Comparison of ENCODE assay signal across 27 cellular contexts in genomic region chr1:243315455-243315854, GRCh38. TPM values are rescaled to one million over a fixed set of nuclear protein-coding genes. Genes with fewer than 3 reads are reported as not detected.
DNase-seq lines count a peak whose midpoint lies in the region; ATAC-seq, FAIRE-seq and TF ChIP-seq lines count a peak whose summit lies in the region.
"Had no signal": no experiment of that assay in that cellular context is flagged by ENCODE, and none has a peak within 500 bp of the region (broad histone marks: within the 10 kb centered on the region; RNA-seq: fewer than 3 reads in every experiment).

No MANE protein-coding gene starts in this region.

- H3K4me2 ChIP-seq in mesenchymal stem cell (ENCODE audit: low read length, poor library complexity, severe bottlenecking) (no peak overlapping the region), hepatocyte (no peak overlapping the region)

- no CpG with 5 or more reads among the region's 1 CpG for WGBS in mesenchymal stem cell
- WGBS in hepatocyte (ENCODE audit: low lambda C conversion rate, missing lambda C conversion rate) = 70% methylated on average over 1 of the region's 1 CpG

- H3K4me3 ChIP-seq in mesenchymal stem cell (ENCODE audit: insufficient read depth in 1 of 2, low read depth in 1 of 2, low read length in 2 of 2) = peak overlapping the region in 1 of 2 experiments; percentile 14
- no peak overlapping the region for H3K4me3 ChIP-seq in hepatocyte
- H3K4me3 ChIP-seq: breast epithelium, lung had no signal

- peaks cover 6% of the 10 kb centered on the region for H3K79me1 ChIP-seq in mesenchymal stem cell (replicated peaks; ENCODE audit: low read length, poor library complexity, severe bottlenecking)

- no peaks in the 10 kb centered on the region for H4K20me1 ChIP-seq in hepatocyte (ENCODE audit: insufficient read depth, poor library complexity, severe bottlenecking)

- no peak overlapping the region for H3K23ac ChIP-seq in mesenchymal stem cell (ENCODE audit: low read length in 2 of 2)

- H2BK5ac ChIP-seq in mesenchymal stem cell (ENCODE audit: low read depth, low read length, poor library complexity, severe bottlenecking) = no peak overlapping the region

- H3K36me3 Mint-ChIP-seq in activated T-cell treated with anti-CD3 and anti-CD28 coated beads, Interleukin-2, amount 50 U/mL, for 72 hours (ENCODE audit: insufficient read depth in 2 of 2) = peaks cover 0 to 1% of the 10 kb centered on the region in 2 donors
- H3K36me3 Mint-ChIP-seq in chondrocyte (ENCODE audit: low read depth) = peaks cover 19% of the 10 kb centered on the region

- DNase-seq in activated T-cell treated with anti-CD3 and anti-CD28 coated beads, Interleukin-2, amount 50 U/mL, for 72 hours = no peak
- DNase-seq in activated T-cell treated with anti-CD3 and anti-CD28 coated beads for 4 hours = no peak
- no peak for DNase-seq in chondrocyte (ENCODE audit: low spot score)
- no peak for DNase-seq in mesenchymal stem cell
- DNase-seq in NCI-H187 treated with DMSO at 0.1 percent for 48 hours (lab: John Stamatoyannopoulos, UW) = no peak
- no peak for DNase-seq in HTR-8/SVneo (ENCODE audit: insufficient read length, low spot score)
- no peak for DNase-seq in hepatocyte (ENCODE audit: low spot score)
- no peak for DNase-seq in COR-L47 (lab: John Stamatoyannopoulos, UW)
- DNase-seq: activated B cell treated with CpG ODN at 0.5 μM for 24 hours; activated CD4-positive, alpha-beta T cell treated with anti-CD3 and anti-CD28 coated beads, Interleukin-2, amount 50 U/mL, for 48 hours; activated gamma-delta T cell; dermis blood vessel endothelial cell; DND-41; foreskin keratinocyte; NCI-H1105; NCI-H2081 treated with DMSO at 0.1 percent for 48 hours; NCI-H446 treated with DMSO at 0.1 percent for 48 hours; right cardiac atrium; stimulated activated CD4-positive, alpha-beta T cell treated with anti-CD3 and anti-CD28 coated beads, Interleukin-4, amount 100 ng/mL, for 4 hours; stimulated activated naive CD8-positive, alpha-beta T cell treated with anti-CD3 and anti-CD28 coated beads, Interleukin-15, Interleukin-2, amounts not matched to agents 100 U/mL and 50 U/mL, for 24 hours; T-helper 9 cell had no signal

- H2BK12ac ChIP-seq in mesenchymal stem cell (ENCODE audit: low read length in 2 of 2) = no peak overlapping the region

- H3K4me1 Mint-ChIP-seq in activated T-cell treated with anti-CD3 and anti-CD28 coated beads, Interleukin-2, amount 50 U/mL, for 72 hours (ENCODE audit: low read depth) = peaks cover 8% of the 10 kb centered on the region
- H3K4me1 Mint-ChIP-seq in chondrocyte (ENCODE audit: low read depth) = peaks cover 24% of the 10 kb centered on the region

- H2AK5ac ChIP-seq in mesenchymal stem cell (ENCODE audit: low read length, severe bottlenecking) = no peak overlapping the region

- no peak overlapping the region for H3K14ac ChIP-seq in mesenchymal stem cell (ENCODE audit: low read length in 2 of 2)

- H3K4me1 ChIP-seq in mesenchymal stem cell (ENCODE audit: control insufficient read depth, insufficient read depth, low read depth, low read length) (peaks cover 1% of the 10 kb centered on the region), hepatocyte (ENCODE audit: insufficient read depth) (no peaks in the 10 kb centered on the region)
- H3K4me1 ChIP-seq: breast epithelium had no signal

- H2BK15ac ChIP-seq in mesenchymal stem cell (ENCODE audit: low read depth, poor library complexity, severe bottlenecking) = no peak overlapping the region

- no peaks in the 10 kb centered on the region for H3K27me3 ChIP-seq in mesenchymal stem cell (ENCODE audit: control insufficient read depth in 1 of 2, insufficient read depth in 1 of 2, low read length in 2 of 2)
- no peaks in the 10 kb centered on the region for H3K27me3 ChIP-seq in hepatocyte
- H3K27me3 ChIP-seq: breast epithelium, foreskin keratinocyte, tibial nerve had no signal

- H2BK120ac ChIP-seq in mesenchymal stem cell (ENCODE audit: low read depth, low read length) = no peak overlapping the region

- FAIRE-seq in HTR-8/SVneo (lab: Jason Lieb, UNC) = no peak
- FAIRE-seq: H1, HepG2 had no signal

- no peaks in the 10 kb centered on the region for H3K9me2 ChIP-seq in hepatocyte (replicated peaks; ENCODE audit: insufficient read depth)

- H3K9me3 ChIP-seq in mesenchymal stem cell (ENCODE audit: control insufficient read depth, low read length) = peaks cover 3% of the 10 kb centered on the region
- no peaks in the 10 kb centered on the region for H3K9me3 ChIP-seq in hepatocyte (ENCODE audit: low read depth)
- H3K9me3 ChIP-seq: breast epithelium, tibial nerve had no signal

- no peak overlapping the region for H4K91ac ChIP-seq in mesenchymal stem cell (ENCODE audit: low read length)

- no peak overlapping the region for H3K18ac ChIP-seq in mesenchymal stem cell (ENCODE audit: low read depth in 1 of 2, low read length in 2 of 2)

- H3K27me3 Mint-ChIP-seq in activated T-cell treated with anti-CD3 and anti-CD28 coated beads, Interleukin-2, amount 50 U/mL, for 72 hours (ENCODE audit: low read depth) = no peaks in the 10 kb centered on the region
- H3K27me3 Mint-ChIP-seq in chondrocyte (ENCODE audit: low read depth) = no peaks in the 10 kb centered on the region
- H3K27me3 Mint-ChIP-seq: activated B cell treated with CpG ODN at 0.5 μM for 24 hours had no signal

- no peaks in the 10 kb centered on the region for H3K9me3 Mint-ChIP-seq in activated T-cell treated with anti-CD3 and anti-CD28 coated beads, Interleukin-2, amount 50 U/mL, for 72 hours
- H3K9me3 Mint-ChIP-seq in chondrocyte (ENCODE audit: low read depth) = no peaks in the 10 kb centered on the region
- H3K9me3 Mint-ChIP-seq: activated B cell treated with CpG ODN at 0.5 μM for 24 hours had no signal

- H2AFZ ChIP-seq in mesenchymal stem cell (ENCODE audit: low read depth, low read length) (no peak overlapping the region), hepatocyte (no peak overlapping the region)

- no peak overlapping the region for H4K8ac ChIP-seq in mesenchymal stem cell (ENCODE audit: low read length)

- peak overlapping the region; percentile 64 for H3K9ac ChIP-seq in mesenchymal stem cell (ENCODE audit: low read length)

- peak overlapping the region; percentile 2 for H3K27ac Mint-ChIP-seq in activated T-cell treated with anti-CD3 and anti-CD28 coated beads, Interleukin-2, amount 50 U/mL, for 72 hours
- H3K27ac Mint-ChIP-seq in chondrocyte (ENCODE audit: unreplicated experiment) = peak overlapping the region; percentile 28

- H3K36me3 ChIP-seq in mesenchymal stem cell (ENCODE audit: control insufficient read depth in 1 of 2, insufficient read depth in 2 of 2, low read depth in 1 of 2, low read length in 2 of 2) (peaks cover 7 to 66% of the 10 kb centered on the region in 2 experiments), hepatocyte (replicated peaks; ENCODE audit: insufficient read depth, low read depth) (no peaks in the 10 kb centered on the region)
- H3K36me3 ChIP-seq: breast epithelium had no signal

- no peak for ATAC-seq in activated T-cell treated with anti-CD3 and anti-CD28 coated beads, Interleukin-2, amount 50 U/mL, for 72 hours (replicated peaks in 1 of 2)
- ATAC-seq: foreskin keratinocyte; HepG2; stimulated activated naive CD8-positive, alpha-beta T cell treated with anti-CD3 and anti-CD28 coated beads, Interleukin-15, Interleukin-2, amounts not matched to agents 100 U/mL and 50 U/mL, for 24 hours had no signal

- no peak overlapping the region for H3K27ac ChIP-seq in mesenchymal stem cell (ENCODE audit: low read length, poor library complexity, severe bottlenecking)
- H3K27ac ChIP-seq in hepatocyte = no peak overlapping the region
- H3K27ac ChIP-seq: 22Rv1, foreskin keratinocyte had no signal

- H3K79me2 ChIP-seq in hepatocyte = no peaks in the 10 kb centered on the region

- H3K4ac ChIP-seq in mesenchymal stem cell (ENCODE audit: low read depth in 1 of 2, low read length in 2 of 2) = no peak overlapping the region

- TF ChIP-seq CTCF in chondrocyte (IDR thresholded peaks at IDR 0.05) (no peak), hepatocyte (IDR thresholded peaks at IDR 0.05; ENCODE audit: poor library complexity) (no peak)

- no peak overlapping the region for H3K4me3 Mint-ChIP-seq in activated T-cell treated with anti-CD3 and anti-CD28 coated beads, Interleukin-2, amount 50 U/mL, for 72 hours
- no peak overlapping the region for H3K4me3 Mint-ChIP-seq in chondrocyte (ENCODE audit: unreplicated experiment)
- H3K4me3 Mint-ChIP-seq: activated B cell treated with CpG ODN at 0.5 μM for 24 hours had no signal

RNA-seq across cellular contexts. Expression of gene SDCCAG8, which starts 59.6 kb away (rescaled TPM):
- 10 to 100 TPM; 31.3 to 40.2 TPM for total RNA-seq in activated T-cell treated with anti-CD3 and anti-CD28 coated beads, Interleukin-2, amount 50 U/mL, for 72 hours
- total RNA-seq in chondrocyte (19.8 to 26.5 TPM (median 24.9 TPM) in 3 replicates), hepatocyte (28.3 and 30.1 TPM in 2 replicates)
- 36.2 TPM for polyA plus RNA-seq in mesenchymal stem cell (2013, experiment 1 of 2)
- 35.7 TPM for polyA plus RNA-seq in mesenchymal stem cell (2013, experiment 2 of 2)
- polyA plus RNA-seq in hepatocyte = 38.9 and 39.3 TPM in 2 replicates
